ENCODE assay signal across 8 cellular contexts in the genomic region with DNA sequence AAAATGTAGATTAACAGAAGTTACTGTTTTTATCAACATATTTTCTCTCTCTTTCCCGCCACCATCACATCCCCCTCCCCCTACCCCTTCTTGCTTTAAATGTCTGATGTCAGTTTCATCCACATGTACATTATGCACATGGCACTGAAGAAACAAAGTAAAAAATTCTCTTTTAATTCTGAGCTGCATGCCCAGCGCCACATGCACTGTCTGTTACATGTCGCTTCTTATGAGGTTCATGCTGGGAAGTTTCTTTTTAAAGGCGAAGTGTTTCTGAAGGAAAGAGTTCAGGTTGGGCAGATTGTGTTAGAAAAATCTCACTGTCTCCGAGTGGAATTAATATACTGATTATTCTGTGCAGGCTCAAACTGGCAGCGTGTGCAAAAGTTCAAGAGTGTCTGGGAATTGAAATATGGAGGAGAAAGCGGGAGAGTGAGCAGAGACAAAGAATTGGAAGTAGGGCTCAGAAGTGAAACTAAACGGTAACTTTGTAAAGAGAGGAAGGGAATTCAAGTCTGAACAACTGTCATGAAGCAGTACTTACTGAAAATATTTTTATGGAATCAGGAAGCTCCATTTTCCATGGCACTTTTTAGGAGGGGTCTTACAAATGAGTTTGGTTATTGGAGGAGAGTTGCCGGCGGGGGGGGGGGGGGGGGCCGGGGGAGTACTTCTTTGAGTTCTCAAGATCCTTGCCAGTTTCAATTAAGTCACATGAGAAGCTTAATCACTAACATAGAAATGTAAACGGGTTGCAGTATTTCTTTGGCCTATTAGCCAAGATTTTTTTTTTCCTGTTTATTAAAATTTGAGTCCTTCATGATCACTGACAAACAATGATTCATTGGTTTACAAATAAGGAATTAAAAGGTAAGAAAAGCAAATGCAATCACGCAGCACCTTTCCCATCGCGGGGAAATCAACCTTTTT.
DNase-seq lines count a peak whose midpoint lies in the region; ATAC-seq and TF ChIP-seq lines count a peak whose summit lies in the region.

No MANE protein-coding gene starts in this region.

- H3K27ac ChIP-seq in psoas muscle (no peak overlapping the region), caudate nucleus (ENCODE audit: low read depth, low read length) (no peak overlapping the region)

- H3K9me3 ChIP-seq in psoas muscle = no peaks in the 10 kb centered on the region

- ATAC-seq in psoas muscle (no peak), HG03439 (IDR thresholded peaks at IDR 0.05; ENCODE audit: unreplicated experiment) (no peak), GM19463 (IDR thresholded peaks at IDR 0.05; ENCODE audit: unreplicated experiment) (no peak)

- DNase-seq in Daoy (ENCODE audit: low read depth) (peak; percentile 22), RPMI7951 (ENCODE audit: low read depth) (peak; percentile 51), fibroblast of pulmonary artery (ENCODE audit: low read depth) (peak; percentile 55), psoas muscle (no peak), NCI-H187 (lab: John Stamatoyannopoulos, UW) (no peak), caudate nucleus (lab: John Stamatoyannopoulos, UW) (no peak)

- no peaks in the 10 kb centered on the region for H3K27me3 ChIP-seq in psoas muscle (ENCODE audit: insufficient read depth in 3 of 3, low read length in 2 of 3)

- H3K4me1 ChIP-seq in psoas muscle = no peaks in the 10 kb centered on the region

- 38 to 41% (median 40%) methylated on average over 12 to 15 of the region's 15 CpGs for WGBS in psoas muscle, 3 donors

- no peaks in the 10 kb centered on the region for H3K36me3 ChIP-seq in psoas muscle (ENCODE audit: insufficient read depth in 1 of 2, low read depth in 1 of 2)

- TF ChIP-seq CTCF in fibroblast of pulmonary artery (IDR thresholded peaks at IDR 0.05; ENCODE audit: low read length, missing control alignments) (no peak), psoas muscle (IDR thresholded peaks at IDR 0.05) (no peak)

- peak overlapping the region; percentile 45 for H3K4me3 ChIP-seq in fibroblast of pulmonary artery (replicated peaks; ENCODE audit: low read depth, low read length)
- peak overlapping the region; percentile 54 for H3K4me3 ChIP-seq in psoas muscle

- intact Hi-C loops in psoas muscle (cut with DNase I) = no loop called here

Comparison
In these comparisons a context has a peak if more than half of its experiments do, and no peak if none do; other contexts are left out.
1. DNase-seq: peak in Daoy (single experiment), RPMI7951 (single experiment) and fibroblast of pulmonary artery (single experiment); none in psoas muscle (0 of 2), NCI-H187 (0 of 2) and caudate nucleus (0 of 61).